ENCODE assay signal across 8 cellular contexts in the genomic region with DNA sequence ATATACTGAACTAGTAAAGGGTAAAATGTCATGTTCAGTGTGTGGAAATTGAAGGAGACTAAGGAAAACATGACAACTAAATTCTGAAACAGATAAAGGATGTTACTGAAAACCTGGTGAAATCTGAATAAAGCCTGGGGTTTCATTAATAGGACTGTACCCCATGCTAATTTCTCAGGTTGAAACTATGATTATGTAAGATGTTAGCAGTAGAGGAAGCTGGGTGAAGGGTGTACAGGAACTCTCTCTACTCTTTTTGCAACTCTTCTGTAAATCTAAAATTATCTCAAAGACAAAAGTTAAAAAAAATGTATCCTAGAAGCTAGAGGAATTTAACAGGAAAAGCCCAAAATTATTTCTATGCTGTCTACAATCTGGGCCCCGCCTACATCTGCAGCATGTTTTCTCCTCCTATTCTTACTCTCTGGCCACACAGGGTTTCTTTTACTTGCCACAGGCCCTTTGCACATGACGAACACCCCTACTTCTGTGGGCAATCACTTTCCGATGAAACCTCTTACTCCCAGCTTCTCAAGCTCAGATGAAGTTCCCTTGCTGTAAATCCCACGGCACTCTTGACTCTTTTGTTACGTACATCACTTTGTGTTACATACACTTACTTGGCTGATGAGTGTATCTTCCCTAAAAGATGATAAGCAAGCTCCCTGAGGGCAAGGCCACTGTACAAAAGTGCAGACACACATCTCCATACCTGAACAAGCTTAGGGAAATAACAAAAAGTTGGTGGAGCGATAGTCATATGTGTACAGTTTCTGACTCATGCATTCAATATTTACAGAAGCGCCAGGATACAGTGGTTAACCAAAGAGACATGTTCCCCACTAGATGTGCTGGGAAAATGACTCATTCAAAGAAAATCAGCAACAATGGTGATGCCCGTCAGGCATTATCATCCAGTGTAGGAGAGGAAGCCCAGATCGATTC. TPM values are rescaled to one million over a fixed set of nuclear protein-coding genes. Genes with fewer than 3 reads are reported as not detected.
DNase-seq lines count a peak whose midpoint lies in the region; ATAC-seq and TF ChIP-seq lines count a peak whose summit lies in the region.

No MANE protein-coding gene starts in this region.

- no peaks in the 10 kb centered on the region for H3K36me3 ChIP-seq in esophagus muscularis mucosa

- TF ChIP-seq POLR2A in esophagus muscularis mucosa (IDR thresholded peaks at IDR 0.05; ENCODE audit: low read depth), result no peak

- H3K4me3 ChIP-seq in esophagus muscularis mucosa, result no peak overlapping the region

- peaks cover 11% of the 10 kb centered on the region for H3K9me3 Mint-ChIP-seq in chondrocyte (ENCODE audit: low read depth)
- H3K9me3 Mint-ChIP-seq in stimulated activated naive B cell treated with anti-CD40 and anti-IgM and Interleukin-4, amounts not matched to agents 10 μg/mL and 1 μg/mL and 100 μg/mL, for 72 hours, result peaks cover 6% of the 10 kb centered on the region in 2 donors

- H3K4me1 Mint-ChIP-seq in chondrocyte (ENCODE audit: low read depth), result peaks cover 23% of the 10 kb centered on the region
- peaks cover 13 to 26% of the 10 kb centered on the region in 2 donors for H3K4me1 Mint-ChIP-seq in stimulated activated naive B cell treated with anti-CD40 and anti-IgM and Interleukin-4, amounts not matched to agents 10 μg/mL and 1 μg/mL and 100 μg/mL, for 72 hours

- H3K27me3 Mint-ChIP-seq in chondrocyte (ENCODE audit: low read depth), result no peaks in the 10 kb centered on the region
- H3K27me3 Mint-ChIP-seq in stimulated activated naive B cell treated with anti-CD40 and anti-IgM and Interleukin-4, amounts not matched to agents 10 μg/mL and 1 μg/mL and 100 μg/mL, for 72 hours, result no peaks in the 10 kb centered on the region

- peaks cover 8% of the 10 kb centered on the region for H3K36me3 Mint-ChIP-seq in chondrocyte (ENCODE audit: low read depth)
- peaks cover 66 to 74% of the 10 kb centered on the region in 2 donors for H3K36me3 Mint-ChIP-seq in stimulated activated naive B cell treated with anti-CD40 and anti-IgM and Interleukin-4, amounts not matched to agents 10 μg/mL and 1 μg/mL and 100 μg/mL, for 72 hours

- WGBS in esophagus muscularis mucosa, result 69% methylated on average over 9 of the region's 9 CpGs

- H3K27ac Mint-ChIP-seq in chondrocyte (ENCODE audit: unreplicated experiment), result peak overlapping the region; percentile 86
- peak overlapping the region; percentile 81 for H3K27ac Mint-ChIP-seq in stimulated activated naive B cell treated with anti-CD40 and anti-IgM and Interleukin-4, amounts not matched to agents 10 μg/mL and 1 μg/mL and 100 μg/mL, for 72 hours

- peak in 2 of 3 donors; percentile 8 to 40 for DNase-seq in stimulated activated CD4-positive, alpha-beta T cell treated with anti-CD3 and anti-CD28 coated beads, Interleukin-12 subunit alpha, Interleukin-12 subunit beta, amount 100 ng/mL, for 48 hours (ENCODE audit: low read depth in 2 of 3, low spot score in 1 of 3)
- no peak for DNase-seq in stimulated activated CD4-positive, alpha-beta T cell treated with anti-CD3 and anti-CD28 coated beads, Interleukin-4, amount 100 ng/mL, for 4 hours
- DNase-seq in NOMO-1 treated with DMSO at 0.1 percent for 48 hours (lab: John Stamatoyannopoulos, UW; ENCODE audit: unreplicated experiment) (peak; percentile 83), chondrocyte (ENCODE audit: low spot score) (no peak), esophagus muscularis mucosa (ENCODE audit: extremely low spot score) (no peak), mucosa of gallbladder (ENCODE audit: low spot score) (no peak)
- no peak for DNase-seq in stimulated activated naive B cell treated with anti-CD40 and anti-IgM and Interleukin-4, amounts not matched to agents 10 μg/mL and 1 μg/mL and 100 μg/mL, for 72 hours

- peak; percentile 89 to 91 for ATAC-seq in stimulated activated naive B cell treated with anti-CD40 and anti-IgM and Interleukin-4, amounts not matched to agents 10 μg/mL and 1 μg/mL and 100 μg/mL, for 72 hours (replicated peaks)
- no peak for ATAC-seq in HG02938 (IDR thresholded peaks at IDR 0.05; ENCODE audit: unreplicated experiment)

- TF ChIP-seq EP300 in esophagus muscularis mucosa (IDR thresholded peaks at IDR 0.05), result no peak

- no peak overlapping the region for H3K4me3 Mint-ChIP-seq in chondrocyte (ENCODE audit: unreplicated experiment)
- H3K4me3 Mint-ChIP-seq in stimulated activated naive B cell treated with anti-CD40 and anti-IgM and Interleukin-4, amounts not matched to agents 10 μg/mL and 1 μg/mL and 100 μg/mL, for 72 hours, result peak overlapping the region in 1 of 2 donors; percentile 23

- no peak overlapping the region for H3K27ac ChIP-seq in esophagus muscularis mucosa (replicated peaks in 1 of 4)

- no peaks in the 10 kb centered on the region for H3K9me3 ChIP-seq in esophagus muscularis mucosa

- intact Hi-C loops in esophagus muscularis mucosa (cut with DNase I), result no loop called here

- peaks cover 0 to 1% (median 0%) of the 10 kb centered on the region in 4 donors for H3K4me1 ChIP-seq in esophagus muscularis mucosa

- H3K27me3 ChIP-seq in esophagus muscularis mucosa, result no peaks in the 10 kb centered on the region

- no peak for TF ChIP-seq CTCF in chondrocyte (IDR thresholded peaks at IDR 0.05)
- no peak for TF ChIP-seq CTCF in esophagus muscularis mucosa (IDR thresholded peaks at IDR 0.05)

RNA-seq across cellular contexts. Expression of gene RUBCNL, which starts 32.6 kb away (rescaled TPM):
- total RNA-seq in chondrocyte, result 1.5 to 3.5 TPM (median 2.0 TPM) in 3 replicates
- 1 to 10 TPM in 3 of 4 donors, under 1 TPM in 1; 0.86 to 3.6 (median 1.4) TPM for total RNA-seq in esophagus muscularis mucosa
- total RNA-seq in mucosa of gallbladder, result 4.3 TPM

Comparison
In these comparisons a context has a peak if more than half of its experiments do, and no peak if none do; other contexts are left out.
1. DNase-seq: peak in stimulated activated CD4-positive, alpha-beta T cell treated with anti-CD3 and anti-CD28 coated beads, Interleukin-12 subunit alpha, Interleukin-12 subunit beta, amount 100 ng/mL, for 48 hours (2 of 3) and NOMO-1 treated with DMSO at 0.1 percent for 48 hours (single experiment); none in stimulated activated CD4-positive, alpha-beta T cell treated with anti-CD3 and anti-CD28 coated beads, Interleukin-4, amount 100 ng/mL, for 4 hours (0 of 2), chondrocyte (single experiment), stimulated activated naive B cell treated with anti-CD40 and anti-IgM and Interleukin-4, amounts not matched to agents 10 μg/mL and 1 μg/mL and 100 μg/mL, for 72 hours (single experiment), esophagus muscularis mucosa (single experiment) and mucosa of gallbladder (single experiment).